Comparison of ENCODE assay signal across 21 cellular contexts in genomic region chr1:57963545-57963944, GRCh38.
A peak's percentile ranks its signal among the peaks of the same experiment; 100 is the strongest.
DNase-seq lines count a peak whose midpoint lies in the region; ATAC-seq and TF ChIP-seq lines count a peak whose summit lies in the region.
"Had no signal": no experiment of that assay in that cellular context is flagged by ENCODE, and none has a peak within 500 bp of the region (broad histone marks: within the 10 kb centered on the region; RNA-seq: fewer than 3 reads in every experiment).

No MANE protein-coding gene starts in this region.

- DNase-seq in NCI-H1417 treated with DMSO at 0.1 percent for 48 hours (lab: John Stamatoyannopoulos, UW) (peak; percentile 27), NCI-H2227 treated with DMSO at 0.1 percent for 48 hours (lab: John Stamatoyannopoulos, UW) (peak; percentile 76), NCI-H2196 treated with DMSO at 0.1 percent for 48 hours (lab: John Stamatoyannopoulos, UW; ENCODE audit: unreplicated experiment) (no peak), sciatic nerve (ENCODE audit: low spot score) (no peak)
- DNase-seq: activated CD4-positive, CD25-positive, alpha-beta regulatory T cell; activated naive CD4-positive, alpha-beta T cell treated with Interleukin-2 at 50 U/mL for 16 hours; activated T-cell treated with anti-CD3 and anti-CD28 coated beads, Interleukin-2, amount 50 U/mL, for 24 hours; amniotic stem cell; CD8-positive, alpha-beta memory T cell; dermis blood vessel endothelial cell; H7; immature natural killer cell; left ventricle myocardium inferior; nephron progenitor cell; stimulated activated CD4-positive, alpha-beta T cell treated with anti-CD3 and anti-CD28 coated beads, Interleukin-2, amount 100 ng/mL, for 24 hours; stimulated activated naive CD8-positive, alpha-beta T cell treated with anti-CD3 and anti-CD28 coated beads, Interleukin-15, Interleukin-2, amounts not matched to agents 100 U/mL and 50 U/mL, for 24 hours; thyroid gland had no signal

- no peak for TF ChIP-seq CTCF in HEK293 (tag by site-specific recombination; IDR thresholded peaks at IDR 0.05)
- no peak for TF ChIP-seq CTCF in brain (conservative IDR thresholded peaks at IDR 0.05)

- H3K4me1 Mint-ChIP-seq in brain, result peaks cover 14% of the 10 kb centered on the region
- H3K4me1 Mint-ChIP-seq: CD8-positive, alpha-beta memory T cell; immature natural killer cell; nephron progenitor cell had no signal

- no peaks in the 10 kb centered on the region for H3K9me3 Mint-ChIP-seq in brain
- H3K9me3 Mint-ChIP-seq: activated T-cell treated with anti-CD3 and anti-CD28 coated beads, Interleukin-2, amount 50 U/mL, for 24 hours; CD8-positive, alpha-beta memory T cell; immature natural killer cell; nephron progenitor cell had no signal

- H3K36me3 Mint-ChIP-seq in brain, result no peaks in the 10 kb centered on the region
- H3K36me3 Mint-ChIP-seq: CD8-positive, alpha-beta memory T cell; immature natural killer cell had no signal

- ATAC-seq in sciatic nerve (no peak), HG02623 (IDR thresholded peaks at IDR 0.05; ENCODE audit: unreplicated experiment) (no peak)
- ATAC-seq: stimulated activated naive CD8-positive, alpha-beta T cell treated with anti-CD3 and anti-CD28 coated beads, Interleukin-15, Interleukin-2, amounts not matched to agents 100 U/mL and 50 U/mL, for 24 hours had no signal

- H3K36me3 ChIP-seq in HEK293 (ENCODE audit: control insufficient read depth in 2 of 2, insufficient read depth in 1 of 2, low read length in 2 of 2), result no peaks in the 10 kb centered on the region
- H3K36me3 ChIP-seq: left ventricle myocardium inferior, thyroid gland had no signal

- H3K9me3 ChIP-seq in HEK293 (ENCODE audit: control insufficient read depth, insufficient read depth, low read depth, low read length), result no peaks in the 10 kb centered on the region
- H3K9me3 ChIP-seq: left ventricle myocardium inferior, thyroid gland had no signal

- intact Hi-C loops in sciatic nerve (cut with DNase I), result no loop called here

- no peak overlapping the region for H3K4me3 Mint-ChIP-seq in brain
- H3K4me3 Mint-ChIP-seq: activated T-cell treated with anti-CD3 and anti-CD28 coated beads, Interleukin-2, amount 50 U/mL, for 24 hours; CD8-positive, alpha-beta memory T cell; immature natural killer cell; nephron progenitor cell had no signal

- H3K4me3 ChIP-seq in HEK293 (ENCODE audit: low read depth, low read length), result no peak overlapping the region
- H3K4me3 ChIP-seq: left ventricle myocardium inferior, thyroid gland had no signal

- H3K27me3 Mint-ChIP-seq in brain, result no peaks in the 10 kb centered on the region

- POLR2A ChIA-PET in HEK293 (lab: Yijun Ruan, JAX), result no interaction called here

- H3K4me1 ChIP-seq in HEK293 (ENCODE audit: control insufficient read depth, insufficient read depth, low read length), result no peaks in the 10 kb centered on the region
- H3K4me1 ChIP-seq: left ventricle myocardium inferior, thyroid gland had no signal

- H3K27ac ChIP-seq in HEK293 (ENCODE audit: extremely low read depth, low read depth, low read length), result no peak overlapping the region
- H3K27ac ChIP-seq: left ventricle myocardium inferior, RWPE1, thyroid gland had no signal

- CTCF ChIA-PET in HEK293 (lab: Yijun Ruan, JAX), result no interaction called here

- H3K27ac Mint-ChIP-seq in brain, result peak overlapping the region in 3 of 5 experiments; percentile 44 to 78 (median 77)
- H3K27ac Mint-ChIP-seq: activated T-cell treated with anti-CD3 and anti-CD28 coated beads, Interleukin-2, amount 50 U/mL, for 24 hours; CD8-positive, alpha-beta memory T cell; immature natural killer cell; nephron progenitor cell had no signal

TF ChIP-seq in HEK293, 187 proteins besides CTCF, POLR2A, EP300 and RAD21 (continues in another document):
- TF ChIP-seq ZNF664 (tag by site-specific recombination; IDR thresholded peaks at IDR 0.05) (no peak), MZF1 (tag by site-specific recombination; IDR thresholded peaks at IDR 0.05; ENCODE audit: borderline replicate concordance) (peak; percentile 83), ZNF433 (tag by site-specific recombination; IDR thresholded peaks at IDR 0.05; ENCODE audit: low read depth) (no peak), PRDM2 (tag by site-specific recombination; IDR thresholded peaks at IDR 0.05; ENCODE audit: borderline replicate concordance) (no peak), SP7 (tag by site-specific recombination; IDR thresholded peaks at IDR 0.05) (peak; percentile 100), ZNF214 (tag by site-specific recombination; IDR thresholded peaks at IDR 0.05; ENCODE audit: borderline replicate concordance) (no peak), ZNF585B (tag by site-specific recombination; IDR thresholded peaks at IDR 0.05) (no peak), OVOL3 (tag by site-specific recombination; IDR thresholded peaks at IDR 0.05) (no peak), KLF1 (tag by site-specific recombination; IDR thresholded peaks at IDR 0.05) (no peak), HOXA7 (CRISPR knock-in tag; IDR thresholded peaks at IDR 0.05; ENCODE audit: borderline replicate concordance) (no peak), ZNF239 (tag by site-specific recombination; IDR thresholded peaks at IDR 0.05) (no peak), KLF8 (tag by site-specific recombination; IDR thresholded peaks at IDR 0.05) (no peak)
- TF ChIP-seq, protein P1, sequence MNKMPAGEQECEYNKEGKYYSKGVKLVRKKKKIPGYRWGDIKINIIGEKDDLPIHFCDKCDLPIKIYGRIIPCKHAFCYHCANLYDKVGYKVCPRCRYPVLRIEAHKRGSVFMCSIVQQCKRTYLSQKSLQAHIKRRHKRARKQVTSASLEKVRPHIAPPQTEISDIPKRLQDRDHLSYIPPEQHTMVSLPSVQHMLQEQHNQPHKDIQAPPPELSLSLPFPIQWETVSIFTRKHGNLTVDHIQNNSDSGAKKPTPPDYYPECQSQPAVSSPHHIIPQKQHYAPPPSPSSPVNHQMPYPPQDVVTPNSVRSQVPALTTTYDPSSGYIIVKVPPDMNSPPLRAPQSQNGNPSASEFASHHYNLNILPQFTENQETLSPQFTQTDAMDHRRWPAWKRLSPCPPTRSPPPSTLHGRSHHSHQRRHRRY (tag by site-specific recombination; IDR thresholded peaks at IDR 0.05), result no peak
- TF ChIP-seq, protein P2, sequence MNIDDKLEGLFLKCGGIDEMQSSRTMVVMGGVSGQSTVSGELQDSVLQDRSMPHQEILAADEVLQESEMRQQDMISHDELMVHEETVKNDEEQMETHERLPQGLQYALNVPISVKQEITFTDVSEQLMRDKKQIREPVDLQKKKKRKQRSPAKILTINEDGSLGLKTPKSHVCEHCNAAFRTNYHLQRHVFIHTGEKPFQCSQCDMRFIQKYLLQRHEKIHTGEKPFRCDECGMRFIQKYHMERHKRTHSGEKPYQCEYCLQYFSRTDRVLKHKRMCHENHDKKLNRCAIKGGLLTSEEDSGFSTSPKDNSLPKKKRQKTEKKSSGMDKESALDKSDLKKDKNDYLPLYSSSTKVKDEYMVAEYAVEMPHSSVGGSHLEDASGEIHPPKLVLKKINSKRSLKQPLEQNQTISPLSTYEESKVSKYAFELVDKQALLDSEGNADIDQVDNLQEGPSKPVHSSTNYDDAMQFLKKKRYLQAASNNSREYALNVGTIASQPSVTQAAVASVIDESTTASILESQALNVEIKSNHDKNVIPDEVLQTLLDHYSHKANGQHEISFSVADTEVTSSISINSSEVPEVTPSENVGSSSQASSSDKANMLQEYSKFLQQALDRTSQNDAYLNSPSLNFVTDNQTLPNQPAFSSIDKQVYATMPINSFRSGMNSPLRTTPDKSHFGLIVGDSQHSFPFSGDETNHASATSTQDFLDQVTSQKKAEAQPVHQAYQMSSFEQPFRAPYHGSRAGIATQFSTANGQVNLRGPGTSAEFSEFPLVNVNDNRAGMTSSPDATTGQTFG (tag by site-specific recombination; IDR thresholded peaks at IDR 0.05; ENCODE audit: borderline replicate concordance), result no peak

Comparison
In these comparisons a context has a peak if more than half of its experiments do, and no peak if none do; other contexts are left out.
1. DNase-seq: peak in NCI-H1417 treated with DMSO at 0.1 percent for 48 hours (single experiment) and NCI-H2227 treated with DMSO at 0.1 percent for 48 hours (single experiment); none in NCI-H2196 treated with DMSO at 0.1 percent for 48 hours (single experiment) and sciatic nerve (single experiment).